In genomic region chr16:24206926-24207325, GRCh38 we compare ENCODE assay signal across 8 cellular contexts. TPM values are rescaled to one million over a fixed set of nuclear protein-coding genes. Genes with fewer than 3 reads are reported as not detected.
"Had no signal": no experiment of that assay in that cellular context is flagged by ENCODE, and none has a peak within 500 bp of the region (broad histone marks: within the 10 kb centered on the region; RNA-seq: fewer than 3 reads in every experiment).

No MANE protein-coding gene starts in this region.

- H2AFZ ChIP-seq: GM23338 had no signal

- H3K4me3 ChIP-seq: GM23338, K562 had no signal

- H3K27ac Mint-ChIP-seq: GM23338, HFFc6 had no signal

- H3K4me3 Mint-ChIP-seq: GM23338, H9, HFFc6 had no signal

- H3K9me3 Mint-ChIP-seq: GM23338 had no signal

- ATAC-seq: GM23338, HCT116, K562 had no signal

- DNase-seq: H9, HFFc6, IMR-90 had no signal

- H3K4me2 ChIP-seq: GM23338 had no signal

RNA-seq across cellular contexts. Expression of gene CACNG3, which starts 49.2 kb away (rescaled TPM):
- total RNA-seq: GM23338, H1, H9, HFFc6, HT-29, IMR-90, K562 had no signal
- polyA plus RNA-seq: GM23338, IMR-90, K562 had no signal
